ENCODE assay signal across 8 cellular contexts in the genomic region with DNA sequence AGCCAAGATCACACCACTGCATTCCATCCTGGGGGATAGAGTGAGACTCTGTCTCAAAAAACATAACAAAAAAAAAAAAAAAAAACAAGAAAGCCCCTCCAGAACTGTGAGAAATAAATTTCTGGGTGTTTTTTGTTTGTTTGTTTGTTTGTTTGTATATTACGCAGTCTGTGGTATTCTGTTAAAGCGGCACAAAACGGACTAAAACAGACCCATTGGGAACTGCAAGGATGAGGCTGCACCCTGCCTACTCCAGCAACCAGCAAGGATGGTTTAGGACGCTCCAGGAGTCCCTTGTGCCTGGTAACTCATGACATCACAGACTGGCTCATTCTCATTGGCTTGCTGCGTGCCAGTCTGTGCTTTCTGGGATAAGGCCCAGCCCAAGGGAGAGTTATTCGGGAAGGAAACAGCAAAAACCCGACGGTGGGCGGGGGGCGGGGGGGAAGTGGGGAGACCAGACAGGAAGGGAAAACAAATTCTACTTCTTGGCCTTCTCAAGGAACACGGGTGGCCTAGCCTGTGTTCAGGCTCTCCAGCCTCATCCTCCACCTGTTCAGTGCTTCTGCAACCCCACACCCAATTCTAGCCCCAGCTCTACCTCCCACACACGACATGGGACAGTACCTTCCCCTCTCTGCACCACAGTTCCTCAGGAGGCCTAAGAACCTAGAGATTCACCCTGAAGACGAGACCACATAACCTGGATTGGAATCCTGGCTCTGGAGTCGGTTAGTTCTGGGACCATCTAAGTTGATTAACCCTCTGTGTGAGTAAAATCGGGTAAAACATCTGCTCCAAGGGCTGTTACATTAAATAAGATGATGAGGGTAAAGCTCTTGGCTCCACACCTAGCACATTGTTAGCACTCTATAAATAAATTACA. TPM values are rescaled to one million over a fixed set of nuclear protein-coding genes. Genes with fewer than 3 reads are reported as not detected.
DNase-seq lines count a peak whose midpoint lies in the region; ATAC-seq and TF ChIP-seq lines count a peak whose summit lies in the region.

No MANE protein-coding gene starts in this region.

- TF ChIP-seq POLR2A in ovary (IDR thresholded peaks at IDR 0.05), result no peak

- H4K20me1 ChIP-seq in GM23338 (replicated peaks; ENCODE audit: insufficient read depth), result no peaks in the 10 kb centered on the region

- no peak for TF ChIP-seq EP300 in ovary (IDR thresholded peaks at IDR 0.05)

- H3K9me2 ChIP-seq in GM23338 (ENCODE audit: insufficient read depth), result no peaks in the 10 kb centered on the region

- no peaks in the 10 kb centered on the region for H3K36me3 ChIP-seq in GM23338 (ENCODE audit: insufficient read depth)
- no peaks in the 10 kb centered on the region for H3K36me3 ChIP-seq in MG63
- H3K36me3 ChIP-seq in heart right ventricle, result peaks cover 0 to 47% (median 4%) of the 10 kb centered on the region in 9 donors
- H3K36me3 ChIP-seq in ovary, result no peaks in the 10 kb centered on the region

- H3F3A ChIP-seq in GM23338 (replicated peaks; ENCODE audit: low read depth), result peaks cover 16% of the 10 kb centered on the region; the same call in 1 of the 2 replicates

- peak overlapping the region; percentile 35 for H3K4me3 ChIP-seq in GM23338
- no peak overlapping the region for H3K4me3 ChIP-seq in MG63
- peak overlapping the region in 9 of 10 donors; percentile 18 to 78 (median 61) for H3K4me3 ChIP-seq in heart right ventricle
- no peak overlapping the region for H3K4me3 ChIP-seq in ovary

- no peaks in the 10 kb centered on the region for H3K9me3 ChIP-seq in MG63
- no peaks in the 10 kb centered on the region for H3K9me3 ChIP-seq in heart right ventricle
- no peaks in the 10 kb centered on the region for H3K9me3 ChIP-seq in ovary

- intact Hi-C loops in heart right ventricle (cut with DNase I) (no loop called here), ovary (cut with DNase I) (no loop called here)

- no peaks in the 10 kb centered on the region for H3K36me3 Mint-ChIP-seq in GM23338 (ENCODE audit: low read depth)

- H3K4me2 ChIP-seq in GM23338, result peak overlapping the region; percentile 50

- TF ChIP-seq CTCF in GM23338 (conservative IDR thresholded peaks at IDR 0.05; ENCODE audit: low read depth in 2 of 2) (no peak), heart right ventricle (IDR thresholded peaks at IDR 0.05) (no peak), ovary (IDR thresholded peaks at IDR 0.05) (no peak)

- in situ Hi-C loops in G401 (cut with HindIII; ENCODE audit: low sequenced_read_pairs), result no loop called here

- H2AFZ ChIP-seq in GM23338, result no peak overlapping the region

- peak overlapping the region; percentile 94 for H3K27ac Mint-ChIP-seq in GM23338

- WGBS in heart right ventricle, 2 donors, result 11 to 13% methylated on average over 15 of the region's 15 CpGs
- WGBS in ovary, 3 donors, result 8 to 12% (median 11%) methylated on average over 15 of the region's 15 CpGs

- H3K27ac ChIP-seq in GM23338 (ENCODE audit: low read depth) (peak overlapping the region; percentile 57), heart right ventricle (peak overlapping the region; percentile 49 to 97 (median 88)), ovary (peak overlapping the region; percentile 59)

- H3K4me3 Mint-ChIP-seq in GM23338, result peak overlapping the region; percentile 53

- peaks cover 35% of the 10 kb centered on the region for H3K4me1 ChIP-seq in GM23338 (ENCODE audit: insufficient read depth)
- H3K4me1 ChIP-seq in heart right ventricle, result peaks cover 3 to 66% (median 37%) of the 10 kb centered on the region in 9 donors
- H3K4me1 ChIP-seq in ovary (ENCODE audit: insufficient read depth), result peaks cover 4% of the 10 kb centered on the region

- DNase-seq in G401 (ENCODE audit: low spot score) (peak; percentile 96), GM23338 (ENCODE audit: low spot score) (peak; percentile 95), MG63 (peak; percentile 90), SHP77 (lab: John Stamatoyannopoulos, UW) (peak; percentile 86), amniotic stem cell (lab: John Stamatoyannopoulos, UW) (peak; percentile 86), heart right ventricle (peak; percentile 51 to 90), ovary (peak; percentile 72 to 82 (median 73))
- DNase-seq in activated CD4-positive, CD25-positive, alpha-beta regulatory T cell (lab: John Stamatoyannopoulos, UW), result no peak

- no peaks in the 10 kb centered on the region for H3K79me2 ChIP-seq in GM23338 (replicated peaks; ENCODE audit: insufficient read depth)

- H3K27me3 ChIP-seq in GM23338 (ENCODE audit: insufficient read depth) (no peaks in the 10 kb centered on the region), MG63 (peaks cover under 1% of the 10 kb centered on the region; the same call in 1 of the 2 replicates), heart right ventricle (no peaks in the 10 kb centered on the region), ovary (no peaks in the 10 kb centered on the region)

- peaks cover 8% of the 10 kb centered on the region for H3K27me3 Mint-ChIP-seq in GM23338 (ENCODE audit: insufficient read depth, low read depth, poor library complexity)

- H3K9me3 Mint-ChIP-seq in GM23338, result no peaks in the 10 kb centered on the region; the same call in 2 of the 3 replicates

- peak; percentile 85 for ATAC-seq in GM23338
- ATAC-seq in heart right ventricle, result peak; percentile 80 to 88 (median 87)

- H3K4me1 Mint-ChIP-seq in GM23338, result peaks cover 41% of the 10 kb centered on the region

TF ChIP-seq in GM23338, 12 proteins besides CTCF, POLR2A, EP300 and RAD21:
- TF ChIP-seq JUNB (IDR thresholded peaks at IDR 0.05; ENCODE audit: unreplicated experiment) (no peak), CREB1 (CRISPR knock-in tag; IDR thresholded peaks at IDR 0.05; ENCODE audit: low read depth) (peak; percentile 94)

RNA-seq across cellular contexts. Expression of a gene that starts 2.8 kb away (rescaled TPM):
- 118 and 123 TPM in 2 replicates for total RNA-seq in G401 (2014; rRNA removed; shearing (Covaris generic))
- total RNA-seq in GM23338 (2014; rRNA removed; shearing (Covaris generic)), result 49.8 and 54.8 TPM in 2 replicates
- 98.4 and 105 TPM in 2 replicates for polyA plus RNA-seq in GM23338 (2016; fragmentation: Nextera tagmentation; extraction: Ambion mirVana)
- not detected in 2 replicates for total RNA-seq in MG63 (2014; rRNA removed; shearing (Covaris generic); ENCODE audit: low replicate concordance)
- total RNA-seq in heart right ventricle, result 1,000 to 10,000 TPM in 1 of 10 donors, 100 to 1,000 TPM in 9; 120 to 2,270 (median 303) TPM
- 100 to 1,000 TPM; 211 to 298 TPM for polyA plus RNA-seq in heart right ventricle
- total RNA-seq in ovary, result 100 to 1,000 TPM in 6 of 7 donors, 10 to 100 TPM in 1; 96.9 to 750 (median 384) TPM
- 1,000 to 10,000 TPM in 1 of 2 donors, 100 to 1,000 TPM in 1; 280 to 1,292 TPM for polyA plus RNA-seq in ovary

RNA-seq across cellular contexts. Expression of a gene that starts 39.7 kb away (rescaled TPM):
- 3,973 and 5,195 TPM in 2 replicates for total RNA-seq in G401 (2014; rRNA removed; shearing (Covaris generic))
- total RNA-seq in GM23338 (2014; rRNA removed; shearing (Covaris generic)), result 1,443 and 1,506 TPM in 2 replicates
- polyA plus RNA-seq in GM23338 (2016; fragmentation: Nextera tagmentation; extraction: Ambion mirVana), result 2,790 and 2,911 TPM in 2 replicates
- 6,735 and 8,677 TPM in 2 replicates for total RNA-seq in MG63 (2014; rRNA removed; shearing (Covaris generic); ENCODE audit: low replicate concordance)
- 1,000 to 10,000 TPM in 9 of 10 donors, 100 to 1,000 TPM in 1; 984 to 1,344 (median 1,239) TPM for total RNA-seq in heart right ventricle
- polyA plus RNA-seq in heart right ventricle, result 1,000 to 10,000 TPM; 1,373 to 4,233 TPM
- 1,000 to 10,000 TPM; 2,727 to 9,295 (median 4,211) TPM for total RNA-seq in ovary
- 1,000 to 10,000 TPM; 2,234 to 8,183 TPM for polyA plus RNA-seq in ovary

RNA-seq across cellular contexts. Expression of a gene that starts 52.4 kb away (rescaled TPM):
- total RNA-seq in G401 (2014; rRNA removed; shearing (Covaris generic)), result 78.5 and 94.9 TPM in 2 replicates
- 152 and 165 TPM in 2 replicates for total RNA-seq in GM23338 (2014; rRNA removed; shearing (Covaris generic))
- polyA plus RNA-seq in GM23338 (2016; fragmentation: Nextera tagmentation; extraction: Ambion mirVana), result 83.4 and 86.8 TPM in 2 replicates
- total RNA-seq in MG63 (2014; rRNA removed; shearing (Covaris generic); ENCODE audit: low replicate concordance), result 76.0 and 118 TPM in 2 replicates
- total RNA-seq in heart right ventricle, result 10 to 100 TPM; 12.4 to 21.3 (median 14.3) TPM
- polyA plus RNA-seq in heart right ventricle, result 10 to 100 TPM; 12.6 to 14.1 TPM
- total RNA-seq in ovary, result 10 to 100 TPM; 16.9 to 38.3 (median 31.2) TPM
- polyA plus RNA-seq in ovary, result 10 to 100 TPM; 16.7 to 25.4 TPM

Comparison
In these comparisons a context has a peak if more than half of its experiments do, and no peak if none do; other contexts are left out.
1. DNase-seq: peak in G401 (single experiment), GM23338 (single experiment), MG63 (single experiment), SHP77 (2 of 2), amniotic stem cell (single experiment), heart right ventricle (2 of 2) and ovary (5 of 5); none in activated CD4-positive, CD25-positive, alpha-beta regulatory T cell (0 of 4).
2. H3K4me3 ChIP-seq: peak in GM23338 (single experiment) and heart right ventricle (9 of 10); none in MG63 (single experiment) and ovary (single experiment).
3. RNA of a gene that starts 2.8 kb away (total RNA-seq): 96.9 to 750 TPM in ovary, 120 to 2,270 TPM in heart right ventricle, 118 to 123 TPM in G401 and 49.8 to 54.8 TPM in GM23338; not detected in MG63; every median in the first group is over 10 times any median in the second.
4. Peak in every context shown above with its lines, with median percentiles within 50 percentile points of each other: H3K27ac ChIP-seq.